In genomic region chr6:41462980-41463930, GRCh38 we compare ENCODE assay signal across 9 cellular contexts.
DNase-seq lines count a peak whose midpoint lies in the region; ATAC-seq and TF ChIP-seq lines count a peak whose summit lies in the region.
"Had no signal": no experiment of that assay in that cellular context is flagged by ENCODE, and none has a peak within 500 bp of the region (broad histone marks: within the 10 kb centered on the region; RNA-seq: fewer than 3 reads in every experiment).

No MANE protein-coding gene starts in this region.

- no peaks in the 10 kb centered on the region for H3K9me3 ChIP-seq in HEK293 (ENCODE audit: control insufficient read depth, insufficient read depth, low read depth, low read length)
- H3K9me3 ChIP-seq in parathyroid adenoma (ENCODE audit: control insufficient read depth, low read length), result no peaks in the 10 kb centered on the region
- H3K9me3 ChIP-seq: neutrophil had no signal

- no peaks in the 10 kb centered on the region for H3K79me2 ChIP-seq in parathyroid adenoma

- no peak overlapping the region for H2AFZ ChIP-seq in parathyroid adenoma

- DNase-seq in DMS53 (lab: John Stamatoyannopoulos, UW) (peak; percentile 63), foreskin keratinocyte (no peak), NCI-H1105 treated with DMSO at 0.1 percent for 48 hours (lab: John Stamatoyannopoulos, UW) (no peak), NCI-H1436 (lab: John Stamatoyannopoulos, UW) (no peak)

- H3K4me2 ChIP-seq in parathyroid adenoma (ENCODE audit: low read length), result no peak overlapping the region

- H3K9ac ChIP-seq in parathyroid adenoma, result no peak overlapping the region

- H3K36me3 ChIP-seq in HEK293 (ENCODE audit: control insufficient read depth in 2 of 2, insufficient read depth in 1 of 2, low read length in 2 of 2) (no peaks in the 10 kb centered on the region), parathyroid adenoma (ENCODE audit: control insufficient read depth, insufficient read depth, low read length) (no peaks in the 10 kb centered on the region)
- H3K36me3 ChIP-seq: neutrophil had no signal

- CTCF ChIA-PET in HEK293 (lab: Yijun Ruan, JAX), result interaction anchor here (0.6 to 2.9 kb wide), 18 partner anchors 7 to 271 kb away, joined by 3 to 15 read pairs (median 4); no protein-coding TSS in a partner anchor

- TF ChIP-seq CTCF in HEK293 (tag by site-specific recombination; IDR thresholded peaks at IDR 0.05) (peak; percentile 19; the same call in 1 of the 2 replicates), foreskin keratinocyte (conservative IDR thresholded peaks at IDR 0.05) (peak; percentile 52), parathyroid adenoma (IDR thresholded peaks at IDR 0.05) (peak; percentile 81)

- POLR2A ChIA-PET in HEK293 (lab: Yijun Ruan, JAX), result interaction anchor here (0.9 kb wide), 1 partner anchor 140 kb away, joined by 3 read pairs; no protein-coding TSS in a partner anchor

- H3K27me3 ChIP-seq in foreskin keratinocyte, result peaks cover 39% of the 10 kb centered on the region
- H3K27me3 ChIP-seq in parathyroid adenoma (ENCODE audit: control insufficient read depth, insufficient read depth, low read length), result no peaks in the 10 kb centered on the region

- H3K4me3 ChIP-seq in HEK293 (ENCODE audit: low read depth, low read length) (no peak overlapping the region), parathyroid adenoma (ENCODE audit: low read depth, low read length) (no peak overlapping the region)

- ATAC-seq in SK-N-SH treated with all-trans-retinoic acid at 6 μM for 48 hours (peak; percentile 99), foreskin keratinocyte (no peak), GM21576 (IDR thresholded peaks at IDR 0.05; ENCODE audit: unreplicated experiment) (no peak)

- no peaks in the 10 kb centered on the region for H3K4me1 ChIP-seq in HEK293 (ENCODE audit: control insufficient read depth, insufficient read depth, low read length)
- H3K4me1 ChIP-seq in foreskin keratinocyte, result no peaks in the 10 kb centered on the region
- H3K4me1 ChIP-seq in parathyroid adenoma, result no peaks in the 10 kb centered on the region

- H3K27ac ChIP-seq in HEK293 (ENCODE audit: extremely low read depth, low read depth, low read length) (no peak overlapping the region), foreskin keratinocyte (no peak overlapping the region), parathyroid adenoma (no peak overlapping the region)
- H3K27ac ChIP-seq: neutrophil had no signal

TF ChIP-seq in HEK293, 187 proteins besides CTCF, POLR2A, EP300 and RAD21:
- TF ChIP-seq KLF16 (tag by site-specific recombination; IDR thresholded peaks at IDR 0.05), result no peak
- no peak for TF ChIP-seq ZNF350 (tag by site-specific recombination; IDR thresholded peaks at IDR 0.05)
- no peak for TF ChIP-seq ZNF2 (tag by site-specific recombination; IDR thresholded peaks at IDR 0.05)
TF ChIP-seq in HEK293: peak in this region for 0.

TF ChIP-seq in SK-N-SH treated with all-trans-retinoic acid at 6 μM for 48 hours, 23 proteins besides CTCF, POLR2A, EP300 and RAD21:
- TF ChIP-seq ISL1 (CRISPR knock-in tag; IDR thresholded peaks at IDR 0.05) (no peak), CSDC2 (CRISPR knock-in tag; IDR thresholded peaks at IDR 0.05) (no peak), ZFP30 (CRISPR knock-in tag; IDR thresholded peaks at IDR 0.05) (no peak), ZNF70 (CRISPR knock-in tag; IDR thresholded peaks at IDR 0.05) (no peak), RARB (CRISPR knock-in tag; IDR thresholded peaks at IDR 0.05) (no peak), CREB5 (CRISPR knock-in tag; IDR thresholded peaks at IDR 0.05; ENCODE audit: low read depth) (no peak), OSR1 (CRISPR knock-in tag; IDR thresholded peaks at IDR 0.05) (no peak), ARNTL (CRISPR knock-in tag; IDR thresholded peaks at IDR 0.05; ENCODE audit: borderline replicate concordance, low read depth) (no peak), CSRNP3 (CRISPR knock-in tag; IDR thresholded peaks at IDR 0.05) (no peak), PPARA (CRISPR knock-in tag; IDR thresholded peaks at IDR 0.05; ENCODE audit: borderline replicate concordance) (no peak)
- TF ChIP-seq, protein P1, sequence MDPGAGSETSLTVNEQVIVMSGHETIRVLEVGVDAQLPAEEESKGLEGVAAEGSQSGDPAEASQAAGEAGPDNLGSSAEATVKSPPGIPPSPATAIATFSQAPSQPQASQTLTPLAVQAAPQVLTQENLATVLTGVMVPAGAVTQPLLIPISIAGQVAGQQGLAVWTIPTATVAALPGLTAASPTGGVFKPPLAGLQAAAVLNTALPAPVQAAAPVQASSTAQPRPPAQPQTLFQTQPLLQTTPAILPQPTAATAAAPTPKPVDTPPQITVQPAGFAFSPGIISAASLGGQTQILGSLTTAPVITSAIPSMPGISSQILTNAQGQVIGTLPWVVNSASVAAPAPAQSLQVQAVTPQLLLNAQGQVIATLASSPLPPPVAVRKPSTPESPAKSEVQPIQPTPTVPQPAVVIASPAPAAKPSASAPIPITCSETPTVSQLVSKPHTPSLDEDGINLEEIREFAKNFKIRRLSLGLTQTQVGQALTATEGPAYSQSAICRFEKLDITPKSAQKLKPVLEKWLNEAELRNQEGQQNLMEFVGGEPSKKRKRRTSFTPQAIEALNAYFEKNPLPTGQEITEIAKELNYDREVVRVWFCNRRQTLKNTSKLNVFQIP (CRISPR knock-in tag; IDR thresholded peaks at IDR 0.05; ENCODE audit: borderline replicate concordance, low read depth), result no peak

Comparison
In these comparisons a context has a peak if more than half of its experiments do, and no peak if none do; other contexts are left out.
1. CTCF ChIP-seq: peak in every context shown above with its lines; median percentile 81 in parathyroid adenoma; 52 in foreskin keratinocyte; 19 in HEK293.